15 cellular contexts compared by ENCODE assay signal in the genomic region with DNA sequence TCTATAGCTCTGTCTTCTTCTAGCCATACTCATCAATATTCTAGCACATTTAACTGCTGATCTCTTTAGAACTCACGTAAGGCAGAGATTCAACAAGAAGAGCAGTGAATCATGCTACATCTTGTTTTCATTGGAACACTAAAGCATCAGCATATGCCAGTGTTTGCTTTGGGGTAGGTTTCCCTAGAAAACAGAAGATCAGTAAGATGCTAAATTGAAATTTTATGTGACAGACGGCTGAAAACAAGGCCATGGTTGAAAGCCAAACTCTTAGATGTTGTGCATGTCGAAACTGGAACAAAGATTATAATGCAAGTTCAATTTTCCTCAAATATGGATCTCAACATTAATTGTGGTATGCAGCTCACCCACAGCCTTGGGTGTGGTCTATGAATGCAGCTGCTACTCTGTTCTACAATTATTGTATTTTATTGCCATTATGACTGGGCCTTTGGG.
A peak's percentile ranks its signal among the peaks of the same experiment; 100 is the strongest.
DNase-seq lines count a peak whose midpoint lies in the region; ATAC-seq and TF ChIP-seq lines count a peak whose summit lies in the region.
"Had no signal": no experiment of that assay in that cellular context is flagged by ENCODE, and none has a peak within 500 bp of the region (broad histone marks: within the 10 kb centered on the region; RNA-seq: fewer than 3 reads in every experiment).

No MANE protein-coding gene starts in this region.

- H3K27me3 ChIP-seq in RWPE2 (ENCODE audit: insufficient read depth, poor library complexity, severe bottlenecking) (no peaks in the 10 kb centered on the region), osteoblast (ENCODE audit: insufficient read depth, low read length) (no peaks in the 10 kb centered on the region)
- H3K27me3 ChIP-seq: dorsolateral prefrontal cortex, ovary, vagina had no signal

- H3K27ac ChIP-seq in RWPE2 (ENCODE audit: poor library complexity, severe bottlenecking), result peak overlapping the region; percentile 65
- H3K27ac ChIP-seq in osteoblast (ENCODE audit: low read depth, low read length), result peak overlapping the region; percentile 36
- H3K27ac ChIP-seq: ovary, vagina had no signal

- TF ChIP-seq CTCF in RWPE2 (IDR thresholded peaks at IDR 0.05; ENCODE audit: poor library complexity, severe bottlenecking), result no peak
- TF ChIP-seq CTCF in osteoblast (IDR thresholded peaks at IDR 0.05; ENCODE audit: extremely low read depth, low read depth, low read length), result no peak

- ATAC-seq in RWPE2 (ENCODE audit: low read depth), result peak; percentile 59
- ATAC-seq: T-cell had no signal

- H4K20me1 ChIP-seq in osteoblast (ENCODE audit: insufficient read depth, low read length), result peaks cover 16% of the 10 kb centered on the region

- H3K4me1 ChIP-seq in RWPE2 (ENCODE audit: insufficient read depth, poor library complexity, severe bottlenecking) (peaks cover 46% of the 10 kb centered on the region), osteoblast (ENCODE audit: insufficient read depth, low read length) (peaks cover 48% of the 10 kb centered on the region)

- H3K36me3 ChIP-seq in RWPE2 (ENCODE audit: low read depth), result peaks cover 4% of the 10 kb centered on the region
- peaks cover 4% of the 10 kb centered on the region for H3K36me3 ChIP-seq in osteoblast (ENCODE audit: insufficient read depth, low read length)
- H3K36me3 ChIP-seq: ovary, vagina had no signal

- DNase-seq in EH (ENCODE audit: low read depth), result peak; percentile 48
- no peak for DNase-seq in RWPE2 (ENCODE audit: low spot score)
- DNase-seq in fibroblast of gingiva (ENCODE audit: low read depth), result peak; percentile 79
- no peak for DNase-seq in osteoblast (ENCODE audit: insufficient read length, low spot score, missing footprints)
- DNase-seq in kidney tubule cell (ENCODE audit: low spot score), result no peak
- DNase-seq in NCI-H187 (lab: John Stamatoyannopoulos, UW), result no peak
- DNase-seq in NCI-H1417 treated with DMSO at 0.1 percent for 48 hours (lab: John Stamatoyannopoulos, UW), result no peak
- DNase-seq in COLO668 (lab: John Stamatoyannopoulos, UW; ENCODE audit: unreplicated experiment), result no peak
- DNase-seq: activated CD4-positive, CD25-positive, alpha-beta regulatory T cell treated with anti-CD3 and anti-CD28 coated beads, Interleukin-2, amount 50 U/mL, for 72 hours; DND-41; dorsolateral prefrontal cortex; ovary; T-cell had no signal

- H3K4me3 ChIP-seq in RWPE2 (ENCODE audit: severe bottlenecking), result no peak overlapping the region
- H3K4me3 ChIP-seq in osteoblast (ENCODE audit: insufficient read depth, low read length), result no peak overlapping the region
- H3K4me3 ChIP-seq: dorsolateral prefrontal cortex, lung, ovary, vagina had no signal

- no peak overlapping the region for H2AFZ ChIP-seq in osteoblast (ENCODE audit: low read length)

- H3K79me2 ChIP-seq in osteoblast (ENCODE audit: insufficient read depth, low read length), result peaks cover 68% of the 10 kb centered on the region

- H3K9me3 ChIP-seq in RWPE2 (ENCODE audit: severe bottlenecking) (no peaks in the 10 kb centered on the region), osteoblast (ENCODE audit: low read depth, low read length) (no peaks in the 10 kb centered on the region)
- H3K9me3 ChIP-seq: ovary, vagina had no signal

- H3K4me2 ChIP-seq in osteoblast (ENCODE audit: insufficient read depth, low read length), result peak overlapping the region; percentile 4

Comparison
In these comparisons a context has a peak if more than half of its experiments do, and no peak if none do; other contexts are left out.
1. DNase-seq: peak in EH (single experiment) and fibroblast of gingiva (single experiment); none in RWPE2 (single experiment), osteoblast (single experiment), kidney tubule cell (single experiment), NCI-H187 (0 of 2), NCI-H1417 treated with DMSO at 0.1 percent for 48 hours (single experiment) and COLO668 (single experiment).